Comparison of ENCODE assay signal across 26 cellular contexts in genomic region chr10:47370878-47371277, GRCh38. TPM values are rescaled to one million over a fixed set of nuclear protein-coding genes. Genes with fewer than 3 reads are reported as not detected.
DNase-seq lines count a peak whose midpoint lies in the region; ATAC-seq and TF ChIP-seq lines count a peak whose summit lies in the region.
"Had no signal": no experiment of that assay in that cellular context is flagged by ENCODE, and none has a peak within 500 bp of the region (broad histone marks: within the 10 kb centered on the region; RNA-seq: fewer than 3 reads in every experiment).

No MANE protein-coding gene starts in this region.

- POLR2A ChIA-PET in activated CD4-positive, alpha-beta memory T cell treated with anti-CD3 and anti-CD28 coated beads, Interleukin-2, amount 10 ng/mL, durations not matched to agents 7 days and 5 days (lab: Charles Lee): no interaction called here

- no peak overlapping the region for H3K4me3 Mint-ChIP-seq in activated CD4-positive, alpha-beta memory T cell treated with anti-CD3 and anti-CD28 coated beads, Interleukin-2, amount 10 ng/mL, durations not matched to agents 7 days and 5 days
- H3K4me3 Mint-ChIP-seq: naive thymus-derived CD8-positive, alpha-beta T cell; T-cell had no signal

- H3K9me3 ChIP-seq in osteoblast (ENCODE audit: low read depth, low read length) (no peaks in the 10 kb centered on the region), vagina (no peaks in the 10 kb centered on the region)
- H3K9me3 ChIP-seq: ovary, uterus had no signal

- H4K20me1 ChIP-seq in osteoblast (ENCODE audit: insufficient read depth, low read length): no peaks in the 10 kb centered on the region

- no peak overlapping the region for H3K4me2 ChIP-seq in osteoblast (ENCODE audit: insufficient read depth, low read length)

- no peak overlapping the region for H2AFZ ChIP-seq in osteoblast (ENCODE audit: low read length)

- TF ChIP-seq CTCF in osteoblast (IDR thresholded peaks at IDR 0.05; ENCODE audit: extremely low read depth, low read depth, low read length) (no peak), vagina (IDR thresholded peaks at IDR 0.05) (no peak)

- no peak overlapping the region for H3K27ac ChIP-seq in osteoblast (ENCODE audit: low read depth, low read length)
- no peak overlapping the region for H3K27ac ChIP-seq in vagina
- H3K27ac ChIP-seq: ovary, uterus had no signal

- H3K36me3 Mint-ChIP-seq in activated CD4-positive, alpha-beta memory T cell treated with anti-CD3 and anti-CD28 coated beads, Interleukin-2, amount 10 ng/mL, durations not matched to agents 7 days and 5 days (ENCODE audit: low read depth): no peaks in the 10 kb centered on the region
- H3K36me3 Mint-ChIP-seq: naive thymus-derived CD8-positive, alpha-beta T cell; T-cell had no signal

- H3K4me3 ChIP-seq in osteoblast (ENCODE audit: insufficient read depth, low read length): no peak overlapping the region
- no peak overlapping the region for H3K4me3 ChIP-seq in vagina
- H3K4me3 ChIP-seq: dorsolateral prefrontal cortex, ovary, uterus had no signal

- H3K79me2 ChIP-seq in osteoblast (ENCODE audit: insufficient read depth, low read length): no peaks in the 10 kb centered on the region

- no peaks in the 10 kb centered on the region for H3K9me3 Mint-ChIP-seq in activated CD4-positive, alpha-beta memory T cell treated with anti-CD3 and anti-CD28 coated beads, Interleukin-2, amount 10 ng/mL, durations not matched to agents 7 days and 5 days
- H3K9me3 Mint-ChIP-seq: naive thymus-derived CD8-positive, alpha-beta T cell; T-cell had no signal

- no peak for ATAC-seq in GM18909 (IDR thresholded peaks at IDR 0.05; ENCODE audit: poor library complexity, unreplicated experiment)
- ATAC-seq in HG03432 (IDR thresholded peaks at IDR 0.05; ENCODE audit: unreplicated experiment): no peak
- ATAC-seq: activated CD4-positive, CD25-positive, alpha-beta regulatory T cell treated with anti-CD3 and anti-CD28 coated beads, Interleukin-2, amount 50 U/mL, for 24 hours; left ventricle myocardium superior; naive thymus-derived CD8-positive, alpha-beta T cell; T-cell had no signal

- peaks cover 8% of the 10 kb centered on the region for H3K27me3 ChIP-seq in osteoblast (ENCODE audit: insufficient read depth, low read length)
- H3K27me3 ChIP-seq in vagina: no peaks in the 10 kb centered on the region
- H3K27me3 ChIP-seq: dorsolateral prefrontal cortex, ovary, uterus had no signal

- TF ChIP-seq POLR2A in vagina (IDR thresholded peaks at IDR 0.05): no peak

- no peaks in the 10 kb centered on the region for H3K36me3 ChIP-seq in osteoblast (ENCODE audit: insufficient read depth, low read length)
- no peaks in the 10 kb centered on the region for H3K36me3 ChIP-seq in vagina
- H3K36me3 ChIP-seq: ovary, uterus had no signal

- intact Hi-C loops in vagina (cut with DNase I): no loop called here

- CTCF ChIA-PET in activated CD4-positive, alpha-beta memory T cell treated with anti-CD3 and anti-CD28 coated beads, Interleukin-2, amount 10 ng/mL, durations not matched to agents 7 days and 5 days (lab: Charles Lee): interaction anchor here (1.3 kb wide), 1 partner anchor 30 kb away, joined by 3 read pairs; no protein-coding TSS in a partner anchor

- peaks cover 10% of the 10 kb centered on the region for H3K4me1 Mint-ChIP-seq in activated CD4-positive, alpha-beta memory T cell treated with anti-CD3 and anti-CD28 coated beads, Interleukin-2, amount 10 ng/mL, durations not matched to agents 7 days and 5 days

- H3K27me3 Mint-ChIP-seq in activated CD4-positive, alpha-beta memory T cell treated with anti-CD3 and anti-CD28 coated beads, Interleukin-2, amount 10 ng/mL, durations not matched to agents 7 days and 5 days: peaks cover 16% of the 10 kb centered on the region

- no peak overlapping the region for H3K27ac Mint-ChIP-seq in activated CD4-positive, alpha-beta memory T cell treated with anti-CD3 and anti-CD28 coated beads, Interleukin-2, amount 10 ng/mL, durations not matched to agents 7 days and 5 days
- H3K27ac Mint-ChIP-seq: naive thymus-derived CD8-positive, alpha-beta T cell had no signal

- H3K4me1 ChIP-seq in osteoblast (ENCODE audit: insufficient read depth, low read length) (peaks cover 9% of the 10 kb centered on the region), vagina (no peaks in the 10 kb centered on the region)

- DNase-seq in activated effector memory CD4-positive, alpha-beta T cell treated with anti-CD3 and anti-CD28 coated beads, Interleukin-2, amount 50 U/mL, for 16 hours: peak; percentile 43
- DNase-seq in activated effector memory CD4-positive, alpha-beta T cell treated with Interleukin-2 at 50 U/mL for 16 hours: no peak
- DNase-seq in activated CD4-positive, alpha-beta memory T cell treated with anti-CD3 and anti-CD28 coated beads, Interleukin-2, amount 10 ng/mL, durations not matched to agents 7 days and 5 days: peak; percentile 12
- DNase-seq in osteoblast (ENCODE audit: insufficient read length, low spot score, missing footprints) (peak; percentile 65), vagina (ENCODE audit: extremely low spot score in 2 of 2) (peak; percentile 37 to 85), UCSD-AML1 (lab: John Stamatoyannopoulos, UW; ENCODE audit: unreplicated experiment) (no peak)
- DNase-seq: activated CD4-positive, alpha-beta T cell treated with anti-CD3 and anti-CD28 coated beads, Interleukin-2, amount 50 U/mL, for 48 hours; DMS79; GF-D8; KBM-7; left ventricle myocardium superior; NCI-H1105; NCI-H187 treated with DMSO at 0.1 percent for 48 hours; NCI-H526 treated with DMSO at 0.1 percent for 48 hours had no signal

RNA-seq across cellular contexts. Expression of gene ZNF488, which starts 13.2 kb away (rescaled TPM):
- total RNA-seq in activated CD4-positive, alpha-beta memory T cell treated with anti-CD3 and anti-CD28 coated beads, Interleukin-2, amount 10 ng/mL, durations not matched to agents 7 days and 5 days: under 1 TPM; 0.08 to 0.10 TPM
- total RNA-seq in osteoblast (under 0.01 and 0.29 TPM in 2 replicates), vagina (not detected)
- total RNA-seq: glomerular endothelial cell; left ventricle myocardium superior; naive thymus-derived CD8-positive, alpha-beta T cell; T-cell had no signal

RNA-seq across cellular contexts. Expression of gene RBP3, which starts 22.7 kb away (rescaled TPM):
- total RNA-seq in activated CD4-positive, alpha-beta memory T cell treated with anti-CD3 and anti-CD28 coated beads, Interleukin-2, amount 10 ng/mL, durations not matched to agents 7 days and 5 days: not detected
- total RNA-seq in osteoblast (not detected in 2 replicates), vagina (not detected)
- total RNA-seq: A673; endothelial cell of umbilical vein; glomerular endothelial cell; left ventricle myocardium superior; MCF 10A; naive thymus-derived CD8-positive, alpha-beta T cell; ovary; T-cell; uterus had no signal

RNA-seq across cellular contexts. Expression of gene GDF2, which starts 48.6 kb away (rescaled TPM):
- not detected for total RNA-seq in activated CD4-positive, alpha-beta memory T cell treated with anti-CD3 and anti-CD28 coated beads, Interleukin-2, amount 10 ng/mL, durations not matched to agents 7 days and 5 days
- total RNA-seq in osteoblast (not detected in 2 replicates), vagina (not detected)
- total RNA-seq: A673; endothelial cell of umbilical vein; glomerular endothelial cell; left ventricle myocardium superior; MCF 10A; naive thymus-derived CD8-positive, alpha-beta T cell; ovary; T-cell; uterus had no signal

Comparison
In these comparisons a context has a peak if more than half of its experiments do, and no peak if none do; other contexts are left out.
1. DNase-seq: peak in activated effector memory CD4-positive, alpha-beta T cell treated with anti-CD3 and anti-CD28 coated beads, Interleukin-2, amount 50 U/mL, for 16 hours (single experiment), activated CD4-positive, alpha-beta memory T cell treated with anti-CD3 and anti-CD28 coated beads, Interleukin-2, amount 10 ng/mL, durations not matched to agents 7 days and 5 days (single experiment), osteoblast (single experiment) and vagina (2 of 2); none in activated effector memory CD4-positive, alpha-beta T cell treated with Interleukin-2 at 50 U/mL for 16 hours (single experiment) and UCSD-AML1 (single experiment).